ENCODE assay signal across 9 cellular contexts in genomic region chr20:32537657-32538525, GRCh38. TPM values are rescaled to one million over a fixed set of nuclear protein-coding genes. Genes with fewer than 3 reads are reported as not detected.
DNase-seq lines count a peak whose midpoint lies in the region; ATAC-seq and TF ChIP-seq lines count a peak whose summit lies in the region.
"Had no signal": no experiment of that assay in that cellular context is flagged by ENCODE, and none has a peak within 500 bp of the region (broad histone marks: within the 10 kb centered on the region; RNA-seq: fewer than 3 reads in every experiment).

No MANE protein-coding gene starts in this region.

- H3K4me1 ChIP-seq in esophagus muscularis mucosa (peaks cover 17 to 39% (median 35%) of the 10 kb centered on the region in 4 donors), sigmoid colon (peaks cover 0 to 28% (median 27%) of the 10 kb centered on the region in 4 donors)

- DNase-seq in HT-29 (ENCODE audit: low spot score) (peak; percentile 38), T-helper 17 cell (no peak), esophagus muscularis mucosa (ENCODE audit: extremely low spot score) (no peak), sigmoid colon (no peak), germinal center (ENCODE audit: low spot score) (no peak), T-helper 9 cell (no peak)
- DNase-seq: NCI-H446 had no signal

- H3K4me3 ChIP-seq in esophagus muscularis mucosa, result peak overlapping the region in 3 of 4 donors; percentile 53 to 67 (median 55)
- H3K4me3 ChIP-seq in sigmoid colon, result peak overlapping the region in 1 of 4 donors; percentile 56

- 83% methylated on average over 17 of the region's 18 CpGs for WGBS in esophagus muscularis mucosa
- 52 to 66% methylated on average over 18 of the region's 18 CpGs for WGBS in sigmoid colon, 2 donors

- intact Hi-C loops in esophagus muscularis mucosa (cut with DNase I) (no loop called here), sigmoid colon (cut with DNase I) (no loop called here)

- TF ChIP-seq CTCF in esophagus muscularis mucosa (IDR thresholded peaks at IDR 0.05), result no peak
- TF ChIP-seq CTCF in sigmoid colon (IDR thresholded peaks at IDR 0.05), result no peak

- H3K4me1 Mint-ChIP-seq in T-helper 17 cell, result peaks cover 63% of the 10 kb centered on the region

- ATAC-seq in T-helper 17 cell (no peak), HG03175 (IDR thresholded peaks at IDR 0.05; ENCODE audit: unreplicated experiment) (no peak), HG02840 (IDR thresholded peaks at IDR 0.05; ENCODE audit: low FRiP score, unreplicated experiment) (no peak)

- H3K27ac Mint-ChIP-seq in T-helper 17 cell, result peak overlapping the region; percentile 99

- H3K9me3 ChIP-seq in T-helper 17 cell (ENCODE audit: control insufficient read depth, low read length, poor library complexity, severe bottlenecking) (no peaks in the 10 kb centered on the region), esophagus muscularis mucosa (no peaks in the 10 kb centered on the region), sigmoid colon (no peaks in the 10 kb centered on the region)

- peaks cover 0 to 31% (median 0%) of the 10 kb centered on the region in 4 donors for H3K27me3 ChIP-seq in esophagus muscularis mucosa
- H3K27me3 ChIP-seq in sigmoid colon, result peaks cover 0 to 4% (median 0%) of the 10 kb centered on the region in 3 donors

- TF ChIP-seq POLR2A in esophagus muscularis mucosa (IDR thresholded peaks at IDR 0.05; ENCODE audit: low read depth) (no peak), sigmoid colon (IDR thresholded peaks at IDR 0.05) (no peak)

- no peaks in the 10 kb centered on the region for H3K27me3 Mint-ChIP-seq in T-helper 17 cell

- H3K36me3 ChIP-seq in esophagus muscularis mucosa (no peaks in the 10 kb centered on the region), sigmoid colon (no peaks in the 10 kb centered on the region)

- TF ChIP-seq EP300 in esophagus muscularis mucosa (IDR thresholded peaks at IDR 0.05), result no peak
- TF ChIP-seq EP300 in sigmoid colon (IDR thresholded peaks at IDR 0.05), result no peak

- H3K4me3 Mint-ChIP-seq in T-helper 17 cell, result peak overlapping the region; percentile 97

- no peak overlapping the region for H3K27ac ChIP-seq in esophagus muscularis mucosa (replicated peaks in 1 of 4)
- peak overlapping the region in 3 of 4 donors; percentile 0 to 39 (median 27) for H3K27ac ChIP-seq in sigmoid colon

- peaks cover 5% of the 10 kb centered on the region for H3K36me3 Mint-ChIP-seq in T-helper 17 cell (ENCODE audit: low read depth)

RNA-seq across cellular contexts. Expression of gene NOL4L, which starts 47.2 kb away (rescaled TPM):
- total RNA-seq in HT-29 (2014; rRNA removed; shearing (Covaris generic)), result 41.8 and 42.9 TPM in 2 replicates
- total RNA-seq in T-helper 17 cell, result 10 to 100 TPM; 60.9 to 62.9 TPM
- total RNA-seq in esophagus muscularis mucosa, result 10 to 100 TPM in 2 of 4 donors, 1 to 10 TPM in 2; 5.8 to 19.4 (median 12.8) TPM
- total RNA-seq in sigmoid colon, result 10 to 100 TPM in 3 of 4 donors, 1 to 10 TPM in 1; 9.2 to 23.8 (median 14.0) TPM
- polyA plus RNA-seq in sigmoid colon, result 10 to 100 TPM; 16.8 to 34.7 (median 21.9) TPM

Comparison
In these comparisons a context has a peak if more than half of its experiments do, and no peak if none do; other contexts are left out.
1. H3K27ac ChIP-seq: peak in sigmoid colon (3 of 4); none in esophagus muscularis mucosa (0 of 4).